28 cellular contexts compared by ENCODE assay signal in genomic region chr2:108145551-108145950, GRCh38.
A peak's percentile ranks its signal among the peaks of the same experiment; 100 is the strongest.
DNase-seq lines count a peak whose midpoint lies in the region; ATAC-seq, FAIRE-seq and TF ChIP-seq lines count a peak whose summit lies in the region.
"Had no signal": no experiment of that assay in that cellular context is flagged by ENCODE, and none has a peak within 500 bp of the region (broad histone marks: within the 10 kb centered on the region; RNA-seq: fewer than 3 reads in every experiment).

No MANE protein-coding gene starts in this region.

- H2AK5ac ChIP-seq in IMR-90 (ENCODE audit: low read depth, low read length) = no peak overlapping the region

- H3K9me1 ChIP-seq in IMR-90 (ENCODE audit: insufficient read depth, low read length) = no peaks in the 10 kb centered on the region

- no TSS peak for BruUV-seq in IMR-90 (replicated peaks; lab: Mats Ljungman, UMichigan)

- TF ChIP-seq CTCF in AG09309 (IDR thresholded peaks at IDR 0.05; ENCODE audit: control insufficient read depth, insufficient read depth, low read depth, low read length, missing control alignments) (no peak), IMR-90 (conservative IDR thresholded peaks at IDR 0.05; ENCODE audit: low read depth, low read length) (no peak), astrocyte (IDR thresholded peaks at IDR 0.05; ENCODE audit: insufficient read depth, low read depth, low read length) (no peak), glutamatergic neuron (IDR thresholded peaks at IDR 0.05; ENCODE audit: partially characterized antibody, unreplicated experiment) (no peak)

- H3K9me3 ChIP-seq in IMR-90 (ENCODE audit: control insufficient read depth, insufficient read depth, low read length) (no peaks in the 10 kb centered on the region), astrocyte (ENCODE audit: insufficient read depth, low read depth, low read length) (no peaks in the 10 kb centered on the region)
- H3K9me3 ChIP-seq: body of pancreas, colonic mucosa, left lung, sigmoid colon, upper lobe of left lung had no signal

- no peak overlapping the region for H2AK9ac ChIP-seq in IMR-90 (replicated peaks; ENCODE audit: low read depth, low read length, poor library complexity)

- H3K4me3 Mint-ChIP-seq in astrocyte (ENCODE audit: unreplicated experiment) (no peak overlapping the region), glutamatergic neuron (ENCODE audit: unreplicated experiment) (no peak overlapping the region)
- no peak overlapping the region for H3K4me3 Mint-ChIP-seq in activated T-cell treated with anti-CD3 and anti-CD28 coated beads, Interleukin-2, amount 50 U/mL, for 4 hours
- H3K4me3 Mint-ChIP-seq: activated CD4-positive, alpha-beta T cell treated with anti-CD3 and anti-CD28 coated beads, Interleukin-2, amount 10 ng/mL, durations not matched to agents 24 days and 14 days; activated CD8-positive, alpha-beta memory T cell treated with anti-CD3 and anti-CD28 coated beads, Interleukin-2, amount 10 ng/mL, durations not matched to agents 7 days and 5 days; activated naive CD8-positive, alpha-beta T cell; activated T-helper 17 cell treated with anti-CD3 and anti-CD28 coated beads, Interleukin-2, amount 50 U/mL, for 72 hours; effector memory CD8-positive, alpha-beta T cell; nephron progenitor cell; T-helper 1 cell treated with Interleukin-12 subunit alpha and Interleukin-12 subunit beta and Interleukin-4 antibody, amounts not matched to agents 30 μg/mL and 1 μg/mL, for 36 hours had no signal

- H2AFZ ChIP-seq in IMR-90 (replicated peaks; ENCODE audit: low read length, poor library complexity) = no peak overlapping the region
- H2AFZ ChIP-seq in astrocyte (ENCODE audit: low read depth, low read length) = no peak overlapping the region

- no peak for TF ChIP-seq POLR2A in IMR-90 (IDR thresholded peaks at IDR 0.05; ENCODE audit: low read depth, low read length)

- H2BK5ac ChIP-seq in IMR-90 (ENCODE audit: low read depth, low read length, poor library complexity, severe bottlenecking) = no peak overlapping the region

- CTCF ChIA-PET in IMR-90 (lab: Yijun Ruan, JAX) = no interaction called here

- no peaks in the 10 kb centered on the region for H3K4me1 ChIP-seq in IMR-90 (ENCODE audit: control insufficient read depth, insufficient read depth, low read length)
- no peaks in the 10 kb centered on the region for H3K4me1 ChIP-seq in astrocyte (ENCODE audit: insufficient read depth, low read length)
- H3K4me1 ChIP-seq: body of pancreas, colonic mucosa, left lung, sigmoid colon, upper lobe of left lung had no signal

- in situ Hi-C loops in IMR-90 (cut with MboI; ENCODE audit: low sequenced_read_pairs) = no loop called here

- H3K18ac ChIP-seq in IMR-90 (ENCODE audit: low read depth, low read length) = no peak overlapping the region

- H3K79me2 ChIP-seq in astrocyte (ENCODE audit: insufficient read depth, low read length) = no peaks in the 10 kb centered on the region

- no CpG with 5 or more reads among the region's 2 CpGs for WGBS in IMR-90 (ENCODE audit: extremely low coverage in 2 of 2, insufficient read length in 1 of 2), 2 experiments

- H3K79me1 ChIP-seq in IMR-90 (ENCODE audit: low read depth in 1 of 2, low read length in 2 of 2) = no peaks in the 10 kb centered on the region

- no peak overlapping the region for H3K56ac ChIP-seq in IMR-90 (ENCODE audit: extremely low read depth, insufficient read depth, low read length)

- no peak overlapping the region for H3K4me2 ChIP-seq in IMR-90 (ENCODE audit: low read depth, low read length)
- H3K4me2 ChIP-seq in astrocyte (ENCODE audit: low read length) = no peak overlapping the region

- POLR2A ChIA-PET in IMR-90 (lab: Charles Lee; ENCODE audit: unreplicated experiment) = no interaction called here

- H3K4me3 ChIP-seq in AG09309 (ENCODE audit: control insufficient read depth, low read depth, low read length) (no peak overlapping the region), IMR-90 (ENCODE audit: insufficient read depth, low read depth, low read length) (no peak overlapping the region), astrocyte (ENCODE audit: insufficient read depth, low read depth, low read length) (no peak overlapping the region)
- H3K4me3 ChIP-seq: body of pancreas, colonic mucosa, left lung, sigmoid colon, upper lobe of left lung had no signal

- H4K91ac ChIP-seq in IMR-90 (ENCODE audit: insufficient read depth, low read depth, low read length) = no peak overlapping the region

- H3K36me3 Mint-ChIP-seq in astrocyte (ENCODE audit: low read depth, unreplicated experiment) = no peaks in the 10 kb centered on the region
- no peaks in the 10 kb centered on the region for H3K36me3 Mint-ChIP-seq in activated T-cell treated with anti-CD3 and anti-CD28 coated beads, Interleukin-2, amount 50 U/mL, for 4 hours (ENCODE audit: insufficient read depth)
- H3K36me3 Mint-ChIP-seq in glutamatergic neuron (ENCODE audit: unreplicated experiment) = no peaks in the 10 kb centered on the region
- H3K36me3 Mint-ChIP-seq: activated CD8-positive, alpha-beta memory T cell treated with anti-CD3 and anti-CD28 coated beads, Interleukin-2, amount 10 ng/mL, durations not matched to agents 7 days and 5 days; activated naive CD8-positive, alpha-beta T cell had no signal

- no peak overlapping the region for H2BK120ac ChIP-seq in IMR-90 (ENCODE audit: low read depth, low read length)

- H3K27ac Mint-ChIP-seq in astrocyte (ENCODE audit: unreplicated experiment) (no peak overlapping the region), glutamatergic neuron (ENCODE audit: unreplicated experiment) (no peak overlapping the region)
- H3K27ac Mint-ChIP-seq: activated CD4-positive, alpha-beta T cell treated with anti-CD3 and anti-CD28 coated beads, Interleukin-2, amount 10 ng/mL, durations not matched to agents 24 days and 14 days; activated CD8-positive, alpha-beta memory T cell treated with anti-CD3 and anti-CD28 coated beads, Interleukin-2, amount 10 ng/mL, durations not matched to agents 7 days and 5 days; activated naive CD8-positive, alpha-beta T cell; activated T-helper 17 cell treated with anti-CD3 and anti-CD28 coated beads, Interleukin-2, amount 50 U/mL, for 72 hours; effector memory CD8-positive, alpha-beta T cell; nephron progenitor cell; T-helper 1 cell treated with Interleukin-12 subunit alpha and Interleukin-12 subunit beta and Interleukin-4 antibody, amounts not matched to agents 30 μg/mL and 1 μg/mL, for 36 hours had no signal

- no peak overlapping the region for H4K5ac ChIP-seq in IMR-90 (ENCODE audit: low read depth, low read length)

- H3K4me1 Mint-ChIP-seq in astrocyte (ENCODE audit: low read depth, unreplicated experiment) = no peaks in the 10 kb centered on the region
- no peaks in the 10 kb centered on the region for H3K4me1 Mint-ChIP-seq in activated T-cell treated with anti-CD3 and anti-CD28 coated beads, Interleukin-2, amount 50 U/mL, for 4 hours (ENCODE audit: low read depth)
- no peaks in the 10 kb centered on the region for H3K4me1 Mint-ChIP-seq in glutamatergic neuron (ENCODE audit: low read depth, unreplicated experiment)
- H3K4me1 Mint-ChIP-seq: activated CD4-positive, alpha-beta T cell treated with anti-CD3 and anti-CD28 coated beads, Interleukin-2, amount 10 ng/mL, durations not matched to agents 24 days and 14 days; activated CD8-positive, alpha-beta memory T cell treated with anti-CD3 and anti-CD28 coated beads, Interleukin-2, amount 10 ng/mL, durations not matched to agents 7 days and 5 days; activated T-helper 17 cell treated with anti-CD3 and anti-CD28 coated beads, Interleukin-2, amount 50 U/mL, for 72 hours; nephron progenitor cell had no signal

- no peak overlapping the region for H3K23ac ChIP-seq in IMR-90 (ENCODE audit: low read depth, low read length)

- no peak for TF ChIP-seq RAD21 in IMR-90 (IDR thresholded peaks at IDR 0.05; ENCODE audit: low read length)

- intact Hi-C loops in IMR-90 (cut with micrococcal nuclease) = no loop called here

- H3K4ac ChIP-seq in IMR-90 (ENCODE audit: low read depth, low read length) = no peak overlapping the region

- H3K9me3 Mint-ChIP-seq in astrocyte (ENCODE audit: unreplicated experiment) (no peaks in the 10 kb centered on the region), glutamatergic neuron (ENCODE audit: unreplicated experiment) (no peaks in the 10 kb centered on the region)
- H3K9me3 Mint-ChIP-seq in activated T-cell treated with anti-CD3 and anti-CD28 coated beads, Interleukin-2, amount 50 U/mL, for 4 hours = no peaks in the 10 kb centered on the region
- H3K9me3 Mint-ChIP-seq: activated CD4-positive, alpha-beta T cell treated with anti-CD3 and anti-CD28 coated beads, Interleukin-2, amount 10 ng/mL, durations not matched to agents 24 days and 14 days; activated T-helper 17 cell treated with anti-CD3 and anti-CD28 coated beads, Interleukin-2, amount 50 U/mL, for 72 hours; effector memory CD8-positive, alpha-beta T cell; nephron progenitor cell; T-helper 1 cell treated with Interleukin-12 subunit alpha and Interleukin-12 subunit beta and Interleukin-4 antibody, amounts not matched to agents 30 μg/mL and 1 μg/mL, for 36 hours had no signal

- H2BK15ac ChIP-seq in IMR-90 (ENCODE audit: low read depth, low read length) = no peak overlapping the region

- H3K27me3 Mint-ChIP-seq in astrocyte (ENCODE audit: low read depth, unreplicated experiment) (no peaks in the 10 kb centered on the region), glutamatergic neuron (ENCODE audit: unreplicated experiment) (no peaks in the 10 kb centered on the region)
- H3K27me3 Mint-ChIP-seq in activated T-cell treated with anti-CD3 and anti-CD28 coated beads, Interleukin-2, amount 50 U/mL, for 4 hours (ENCODE audit: low read depth) = peaks cover 2% of the 10 kb centered on the region
- H3K27me3 Mint-ChIP-seq: activated CD4-positive, alpha-beta T cell treated with anti-CD3 and anti-CD28 coated beads, Interleukin-2, amount 10 ng/mL, durations not matched to agents 24 days and 14 days; activated CD8-positive, alpha-beta memory T cell treated with anti-CD3 and anti-CD28 coated beads, Interleukin-2, amount 10 ng/mL, durations not matched to agents 7 days and 5 days; activated T-helper 17 cell treated with anti-CD3 and anti-CD28 coated beads, Interleukin-2, amount 50 U/mL, for 72 hours; effector memory CD8-positive, alpha-beta T cell had no signal

- H3K14ac ChIP-seq in IMR-90 (replicated peaks; ENCODE audit: low read depth, low read length) = no peak overlapping the region

- ATAC-seq in IMR-90 (ENCODE audit: low read depth) = no peak
- no peak for ATAC-seq in activated T-cell treated with anti-CD3 and anti-CD28 coated beads, Interleukin-2, amount 50 U/mL, for 4 hours
- ATAC-seq: activated CD8-positive, alpha-beta memory T cell treated with anti-CD3 and anti-CD28 coated beads, Interleukin-2, amount 10 ng/mL, durations not matched to agents 7 days and 5 days; activated T-helper 17 cell treated with anti-CD3 and anti-CD28 coated beads, Interleukin-2, amount 50 U/mL, for 72 hours; body of pancreas; effector memory CD8-positive, alpha-beta T cell; left lung had no signal

- no peaks in the 10 kb centered on the region for H4K20me1 ChIP-seq in IMR-90 (ENCODE audit: insufficient read depth, low read length)
- no peaks in the 10 kb centered on the region for H4K20me1 ChIP-seq in astrocyte (ENCODE audit: insufficient read depth, low read length)

- no peak overlapping the region for H2BK20ac ChIP-seq in IMR-90 (ENCODE audit: low read depth, low read length)

- DNase-seq in AG09309 (ENCODE audit: low read depth) (peak; percentile 2), IMR-90 (peak; percentile 10), astrocyte (ENCODE audit: low read depth) (peak; percentile 13), islet precursor cell (peak; percentile 51), cerebellar nuclear complex (lab: John Stamatoyannopoulos, UW) (no peak), glutamatergic neuron (no peak), NCI-H774 (lab: John Stamatoyannopoulos, UW) (no peak)
- DNase-seq in activated T-cell treated with anti-CD3 and anti-CD28 coated beads, Interleukin-2, amount 50 U/mL, for 4 hours = no peak
- DNase-seq: ACHN; activated CD4-positive, alpha-beta T cell treated with anti-CD3 and anti-CD28 coated beads, Interleukin-2, amount 10 ng/mL, durations not matched to agents 24 days and 14 days; activated CD8-positive, alpha-beta memory T cell treated with anti-CD3 and anti-CD28 coated beads, Interleukin-2, amount 10 ng/mL, durations not matched to agents 7 days and 5 days; body of pancreas; Calu3; colonic mucosa; effector memory CD8-positive, alpha-beta T cell; left lung; MM.1S; NCI-H1436 treated with DMSO at 0.1 percent for 48 hours; NCI-H748 treated with DMSO at 0.1 percent for 48 hours; nephron progenitor cell; SHP77 treated with DMSO at 0.1 percent for 48 hours; sigmoid colon; upper lobe of left lung had no signal

- dilution Hi-C loops in IMR-90 (cut with HindIII; ENCODE audit: low sequenced_read_pairs, unreplicated experiment) = no loop called here

- no peak overlapping the region for H4K8ac ChIP-seq in IMR-90 (ENCODE audit: low read depth in 2 of 2, low read length in 2 of 2)

- H3K9ac ChIP-seq in IMR-90 (ENCODE audit: low read depth, low read length) = no peak overlapping the region
- no peak overlapping the region for H3K9ac ChIP-seq in astrocyte (ENCODE audit: low read length)

- H3K27ac ChIP-seq in IMR-90 (ENCODE audit: insufficient read depth, low read length) = no peak overlapping the region
- H3K27ac ChIP-seq in astrocyte (ENCODE audit: low read depth, low read length) = no peak overlapping the region
- H3K27ac ChIP-seq: body of pancreas, C4-2B, colonic mucosa, left lung, sigmoid colon, upper lobe of left lung, VCaP had no signal

- H3K36me3 ChIP-seq in IMR-90 (ENCODE audit: control insufficient read depth, insufficient read depth, low read length) (no peaks in the 10 kb centered on the region), astrocyte (ENCODE audit: insufficient read depth, low read length) (no peaks in the 10 kb centered on the region)
- H3K36me3 ChIP-seq: colonic mucosa, left lung, sigmoid colon, upper lobe of left lung had no signal

- H3K27me3 ChIP-seq in IMR-90 (ENCODE audit: control insufficient read depth, insufficient read depth, low read length) (no peaks in the 10 kb centered on the region), astrocyte (ENCODE audit: insufficient read depth, low read length) (no peaks in the 10 kb centered on the region)
- H3K27me3 ChIP-seq: body of pancreas, colonic mucosa, left lung, sigmoid colon, upper lobe of left lung had no signal

- no peak for FAIRE-seq in astrocyte (lab: Jason Lieb, UNC)

Comparison
In these comparisons a context has a peak if more than half of its experiments do, and no peak if none do; other contexts are left out.
1. DNase-seq: peak in AG09309 (single experiment), IMR-90 (single experiment), astrocyte (single experiment) and islet precursor cell (single experiment); none in cerebellar nuclear complex (0 of 2), activated T-cell treated with anti-CD3 and anti-CD28 coated beads, Interleukin-2, amount 50 U/mL, for 4 hours (single experiment), glutamatergic neuron (single experiment) and NCI-H774 (single experiment).